15 cellular contexts compared by ENCODE assay signal in the genomic region with DNA sequence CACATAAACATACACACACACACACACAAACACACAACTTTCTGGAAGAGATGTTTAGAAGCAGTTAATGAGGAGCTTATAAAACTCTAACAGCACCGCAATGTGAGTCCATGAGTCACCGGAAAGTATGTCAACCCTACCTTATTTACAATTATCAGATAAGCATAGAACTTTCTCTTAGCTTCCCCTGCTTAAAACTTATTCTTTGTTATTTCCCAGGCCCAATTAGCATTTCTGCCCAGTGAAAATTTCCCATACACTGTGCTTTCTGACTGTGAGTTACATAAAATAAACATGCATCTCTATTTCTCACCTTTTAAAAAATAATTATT.
DNase-seq lines count a peak whose midpoint lies in the region; ATAC-seq and TF ChIP-seq lines count a peak whose summit lies in the region.
"Had no signal": no experiment of that assay in that cellular context is flagged by ENCODE, and none has a peak within 500 bp of the region (broad histone marks: within the 10 kb centered on the region; RNA-seq: fewer than 3 reads in every experiment).

No MANE protein-coding gene starts in this region.

- no peak overlapping the region for H3K4me3 ChIP-seq in vagina
- no peak overlapping the region for H3K4me3 ChIP-seq in spleen
- H3K4me3 ChIP-seq: gastroesophageal sphincter, thoracic aorta had no signal

- no peak for TF ChIP-seq POLR2A in vagina (IDR thresholded peaks at IDR 0.05)
- TF ChIP-seq POLR2A in spleen (IDR thresholded peaks at IDR 0.05) = no peak

- peak; percentile 72 for DNase-seq in H4 (ENCODE audit: low spot score)
- peak; percentile 83 for DNase-seq in amniotic epithelial cell (ENCODE audit: low read depth)
- peak in 1 of 2 donors; percentile 10 for DNase-seq in foreskin keratinocyte
- no peak for DNase-seq in SHP77 treated with DMSO at 0.1 percent for 48 hours (lab: John Stamatoyannopoulos, UW)
- DNase-seq in ACHN = no peak
- DNase-seq in vagina (ENCODE audit: extremely low spot score in 2 of 2) = no peak
- DNase-seq in spleen = no peak
- DNase-seq: activated CD4-positive, CD25-positive, alpha-beta regulatory T cell treated with anti-CD3 and anti-CD28 coated beads, Interleukin-2, amount 50 U/mL, for 72 hours; amygdala; NCI-H2081; NCI-H526; SHP77 had no signal

- H3K36me3 ChIP-seq in vagina (no peaks in the 10 kb centered on the region), spleen (no peaks in the 10 kb centered on the region)
- H3K36me3 ChIP-seq: gastroesophageal sphincter, thoracic aorta had no signal

- 89 to 96% (median 94%) methylated on average over 2 of the region's 2 CpGs for WGBS in spleen, 5 donors

- H3K27me3 ChIP-seq in foreskin keratinocyte = no peaks in the 10 kb centered on the region
- no peaks in the 10 kb centered on the region for H3K27me3 ChIP-seq in vagina
- H3K27me3 ChIP-seq in spleen (replicated peaks in 1 of 7) = no peaks in the 10 kb centered on the region
- H3K27me3 ChIP-seq: gastroesophageal sphincter had no signal

- H3K4me1 ChIP-seq in foreskin keratinocyte = no peaks in the 10 kb centered on the region
- no peaks in the 10 kb centered on the region for H3K4me1 ChIP-seq in vagina
- no peaks in the 10 kb centered on the region for H3K4me1 ChIP-seq in spleen
- H3K4me1 ChIP-seq: gastroesophageal sphincter had no signal

- no peak overlapping the region for H3K27ac ChIP-seq in foreskin keratinocyte
- no peak overlapping the region for H3K27ac ChIP-seq in vagina
- H3K27ac ChIP-seq in spleen = no peak overlapping the region
- H3K27ac ChIP-seq: gastroesophageal sphincter, thoracic aorta had no signal

- H3K9me3 ChIP-seq in vagina (no peaks in the 10 kb centered on the region), spleen (peaks cover 0 to under 1% (median 0%) of the 10 kb centered on the region in 8 donors)
- H3K9me3 ChIP-seq: gastroesophageal sphincter, thoracic aorta had no signal

- peak; percentile 23 for ATAC-seq in foreskin keratinocyte
- ATAC-seq: activated T-helper 17 cell treated with anti-CD3 and anti-CD28 coated beads, Interleukin-2, amount 50 U/mL, for 72 hours; gastroesophageal sphincter had no signal

- no peak for TF ChIP-seq CTCF in foreskin keratinocyte (conservative IDR thresholded peaks at IDR 0.05)
- TF ChIP-seq CTCF in vagina (IDR thresholded peaks at IDR 0.05) = no peak
- no peak for TF ChIP-seq CTCF in spleen (IDR thresholded peaks at IDR 0.05 in 8 of 11, conservative IDR thresholded peaks at IDR 0.05 in 3 of 11)

- intact Hi-C loops in vagina (cut with DNase I) (no loop called here), spleen (cut with DNase I; ENCODE audit: low total_unique reads) (no loop called here)

- in situ Hi-C loops in ACHN (cut with HindIII; ENCODE audit: low pct_ligation_motif_present, low pct_unique_long_range_greater_than_20kb, low sequenced_read_pairs) = no loop called here

Comparison
In these comparisons a context has a peak if more than half of its experiments do, and no peak if none do; other contexts are left out.
1. DNase-seq: peak in H4 (single experiment) and amniotic epithelial cell (single experiment); none in SHP77 treated with DMSO at 0.1 percent for 48 hours (single experiment), ACHN (single experiment), vagina (0 of 2) and spleen (single experiment).